Comparison of ENCODE assay signal across 8 cellular contexts in the genomic region with DNA sequence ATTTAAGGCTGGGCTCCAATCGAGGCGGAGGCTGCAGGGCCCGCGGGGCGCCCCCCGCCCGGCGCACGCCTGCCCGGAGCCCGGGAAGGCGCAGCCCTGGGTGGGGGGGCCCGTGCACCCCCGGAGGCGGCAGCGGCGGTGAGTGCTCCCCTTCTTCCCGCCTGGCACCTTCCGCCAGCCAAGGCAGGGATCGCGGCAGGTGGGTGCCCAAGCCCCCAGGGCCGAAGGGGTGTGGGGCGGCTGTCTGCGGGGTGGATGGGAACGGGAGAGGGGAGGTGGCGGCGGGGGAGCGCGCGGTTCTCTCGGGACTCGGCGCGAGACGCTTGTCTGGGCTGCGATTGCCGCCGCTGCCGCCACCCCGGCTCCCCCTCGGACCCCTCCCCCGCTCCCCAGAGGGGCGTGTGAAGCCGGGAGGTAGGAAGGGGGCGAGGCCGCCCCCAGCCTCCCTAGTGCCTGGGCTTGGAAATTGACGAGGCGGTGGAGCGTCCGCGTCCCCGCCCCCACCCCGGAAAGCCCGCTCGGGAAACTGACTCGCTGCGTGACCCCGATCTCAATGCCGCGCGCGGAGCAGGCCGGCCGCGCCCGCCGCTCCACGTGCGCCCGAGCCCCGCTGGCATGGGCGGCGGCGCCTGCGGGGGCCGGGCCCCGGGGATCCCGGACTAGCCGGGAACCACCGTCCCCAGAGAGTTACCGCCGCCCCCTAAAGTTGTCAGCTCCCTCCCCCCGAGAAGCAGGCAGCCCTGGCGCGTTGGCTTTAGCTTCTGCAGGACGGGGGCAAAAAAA.
DNase-seq lines count a peak whose midpoint lies in the region; ATAC-seq and TF ChIP-seq lines count a peak whose summit lies in the region.

No MANE protein-coding gene starts in this region.

- no peak overlapping the region for H3K27ac Mint-ChIP-seq in activated naive CD4-positive, alpha-beta T cell treated with anti-CD3 and anti-CD28 coated beads for 36 hours

- ATAC-seq in GM19467 (IDR thresholded peaks at IDR 0.05; ENCODE audit: unreplicated experiment): peak; percentile 18
- ATAC-seq in sciatic nerve: peak; percentile 7

- peak overlapping the region; percentile 34 for H3K4me3 ChIP-seq in HL-60 (replicated peaks; ENCODE audit: insufficient read depth, low read length)
- H3K4me3 ChIP-seq in left ventricle myocardium inferior: peak overlapping the region; percentile 96

- H3K27me3 ChIP-seq in HL-60 (ENCODE audit: insufficient read depth, poor library complexity, severe bottlenecking) (peaks cover 26% of the 10 kb centered on the region), left ventricle myocardium inferior (ENCODE audit: low read depth) (peaks cover 9% of the 10 kb centered on the region)

- no peaks in the 10 kb centered on the region for H3K9me3 ChIP-seq in left ventricle myocardium inferior (replicated peaks)

- peaks cover 66% of the 10 kb centered on the region for H3K4me1 ChIP-seq in left ventricle myocardium inferior

- no peaks in the 10 kb centered on the region for H3K9me3 Mint-ChIP-seq in activated naive CD4-positive, alpha-beta T cell treated with anti-CD3 and anti-CD28 coated beads for 36 hours

- DNase-seq in D341Med (ENCODE audit: low spot score): peak; percentile 83
- DNase-seq in HL-60 (ENCODE audit: low read depth in 1 of 2, low spot score in 1 of 2): no peak
- DNase-seq in activated naive CD4-positive, alpha-beta T cell treated with anti-CD3 and anti-CD28 coated beads for 36 hours: peak; percentile 20
- no peak for DNase-seq in left ventricle myocardium inferior
- DNase-seq in sciatic nerve (ENCODE audit: low spot score): peak; percentile 69
- no peak for DNase-seq in NCI-H187 (lab: John Stamatoyannopoulos, UW)
- no peak for DNase-seq in posterior vena cava (ENCODE audit: low spot score)

- peaks cover 29% of the 10 kb centered on the region for H3K4me1 Mint-ChIP-seq in activated naive CD4-positive, alpha-beta T cell treated with anti-CD3 and anti-CD28 coated beads for 36 hours (ENCODE audit: low read depth)

- H3K36me3 Mint-ChIP-seq in activated naive CD4-positive, alpha-beta T cell treated with anti-CD3 and anti-CD28 coated beads for 36 hours (ENCODE audit: low read depth): no peaks in the 10 kb centered on the region

- H3K36me3 ChIP-seq in left ventricle myocardium inferior: no peaks in the 10 kb centered on the region

- no peak overlapping the region for H3K27ac ChIP-seq in HL-60 (replicated peaks)
- H3K27ac ChIP-seq in left ventricle myocardium inferior (replicated peaks): peak overlapping the region; percentile 91

- CTCF ChIA-PET in activated naive CD4-positive, alpha-beta T cell treated with anti-CD3 and anti-CD28 coated beads for 36 hours (lab: Charles Lee): interaction anchor here (2.0 kb wide), 1 partner anchor 17 kb away, joined by 7 read pairs; no protein-coding TSS in a partner anchor

- H3K4me3 Mint-ChIP-seq in activated naive CD4-positive, alpha-beta T cell treated with anti-CD3 and anti-CD28 coated beads for 36 hours: peak overlapping the region; percentile 71

- no peak for TF ChIP-seq CTCF in HL-60 (IDR thresholded peaks at IDR 0.05; ENCODE audit: insufficient read depth, low read length)
- no peak for TF ChIP-seq CTCF in left ventricle myocardium inferior (IDR thresholded peaks at IDR 0.05; ENCODE audit: borderline replicate concordance)

- intact Hi-C loops in activated naive CD4-positive, alpha-beta T cell treated with anti-CD3 and anti-CD28 coated beads for 36 hours (cut with micrococcal nuclease): loop anchor here (5.0 to 10.0 kb wide), 3 partner anchors 55 to 385 kb away; no protein-coding TSS in a partner anchor
- intact Hi-C loops in left ventricle myocardium inferior (cut with micrococcal nuclease): no loop called here
- intact Hi-C loops in sciatic nerve (cut with DNase I): no loop called here
- intact Hi-C loops in posterior vena cava (cut with DNase I): loop anchor here (5.0 to 10.0 kb wide), 2 partner anchors 222 to 225 kb away; no protein-coding TSS in a partner anchor

- H3K27me3 Mint-ChIP-seq in activated naive CD4-positive, alpha-beta T cell treated with anti-CD3 and anti-CD28 coated beads for 36 hours (ENCODE audit: low read depth): no peaks in the 10 kb centered on the region

Comparison
In these comparisons a context has a peak if more than half of its experiments do, and no peak if none do; other contexts are left out.
1. DNase-seq: peak in D341Med (single experiment), activated naive CD4-positive, alpha-beta T cell treated with anti-CD3 and anti-CD28 coated beads for 36 hours (single experiment) and sciatic nerve (single experiment); none in HL-60 (0 of 2), left ventricle myocardium inferior (single experiment), NCI-H187 (0 of 2) and posterior vena cava (single experiment).
2. intact Hi-C loops: an anchor here in activated naive CD4-positive, alpha-beta T cell treated with anti-CD3 and anti-CD28 coated beads for 36 hours (5.0 to 10.0 kb wide) and posterior vena cava (5.0 to 10.0 kb wide); none called in left ventricle myocardium inferior and sciatic nerve.